In genomic region chr2:120680136-120680761, GRCh38 we compare ENCODE assay signal across 8 cellular contexts. TPM values are rescaled to one million over a fixed set of nuclear protein-coding genes. Genes with fewer than 3 reads are reported as not detected.
DNase-seq lines count a peak whose midpoint lies in the region; ATAC-seq and TF ChIP-seq lines count a peak whose summit lies in the region.

No MANE protein-coding gene starts in this region.

- H3K4me3 ChIP-seq in Loucy (ENCODE audit: low read length, poor library complexity, severe bottlenecking), result no peak overlapping the region
- no peak overlapping the region for H3K4me3 ChIP-seq in SJCRH30
- H3K4me3 ChIP-seq in parathyroid adenoma (ENCODE audit: low read depth, low read length), result no peak overlapping the region
- H3K4me3 ChIP-seq in tibial artery, result no peak overlapping the region

- no peak overlapping the region for H3K27ac ChIP-seq in C4-2B
- H3K27ac ChIP-seq in SJCRH30, result no peak overlapping the region
- no peak overlapping the region for H3K27ac ChIP-seq in parathyroid adenoma
- no peak overlapping the region for H3K27ac ChIP-seq in tibial artery

- H3K4me2 ChIP-seq in Loucy (ENCODE audit: low read depth, low read length, poor library complexity, severe bottlenecking), result peak overlapping the region; percentile 36
- H3K4me2 ChIP-seq in parathyroid adenoma (ENCODE audit: low read length), result no peak overlapping the region

- H3K27me3 ChIP-seq in Loucy (ENCODE audit: insufficient read depth, low read length, poor library complexity, severe bottlenecking) (no peaks in the 10 kb centered on the region), SJCRH30 (no peaks in the 10 kb centered on the region), parathyroid adenoma (ENCODE audit: control insufficient read depth, insufficient read depth, low read length) (no peaks in the 10 kb centered on the region), tibial artery (peaks cover 0 to 59% of the 10 kb centered on the region in 2 donors)

- H4K20me1 ChIP-seq in Loucy (ENCODE audit: insufficient read depth, low read length, poor library complexity, severe bottlenecking), result no peaks in the 10 kb centered on the region

- H2AFZ ChIP-seq in Loucy (ENCODE audit: low read length) (peak overlapping the region; percentile 72; the same call in 1 of the 2 replicates), parathyroid adenoma (peak overlapping the region; percentile 41)

- intact Hi-C loops in tibial artery (cut with DNase I; ENCODE audit: low total_unique reads), result loop anchor here (1.0 kb wide), 1 partner anchor 338 kb away; no protein-coding TSS in a partner anchor

- DNase-seq in SJCRH30 (peak; percentile 74 to 93), germinal center (ENCODE audit: low spot score) (peak; percentile 41), tibial artery (peak; percentile 80 to 84)
- DNase-seq in activated effector memory CD4-positive, alpha-beta T cell treated with anti-CD3 and anti-CD28 coated beads, Interleukin-2, amount 50 U/mL, for 16 hours, result peak; percentile 89

- peak; percentile 57 for ATAC-seq in GM19468 (IDR thresholded peaks at IDR 0.05; ENCODE audit: extremely low read depth, unreplicated experiment)

- H3K36me3 ChIP-seq in Loucy (ENCODE audit: insufficient read depth, low read length) (no peaks in the 10 kb centered on the region), SJCRH30 (no peaks in the 10 kb centered on the region), parathyroid adenoma (ENCODE audit: control insufficient read depth, insufficient read depth, low read length) (no peaks in the 10 kb centered on the region), tibial artery (no peaks in the 10 kb centered on the region)

- H3K79me2 ChIP-seq in Loucy (ENCODE audit: insufficient read depth, low read length) (no peaks in the 10 kb centered on the region), parathyroid adenoma (no peaks in the 10 kb centered on the region)

- H3K9ac ChIP-seq in Loucy (ENCODE audit: low read depth, low read length, poor library complexity, severe bottlenecking) (no peak overlapping the region), parathyroid adenoma (no peak overlapping the region)

- TF ChIP-seq CTCF in C4-2B (conservative IDR thresholded peaks at IDR 0.05) (peak; percentile 61), Loucy (conservative IDR thresholded peaks at IDR 0.05; ENCODE audit: low read length) (peak; percentile 66), parathyroid adenoma (IDR thresholded peaks at IDR 0.05) (peak; percentile 52), tibial artery (IDR thresholded peaks at IDR 0.05) (peak; percentile 45 to 88)

- no peaks in the 10 kb centered on the region for H3F3A ChIP-seq in Loucy (ENCODE audit: low read depth)

- H3K9me2 ChIP-seq in Loucy (replicated peaks; ENCODE audit: low read depth, low read length), result no peaks in the 10 kb centered on the region

- H3K9me3 ChIP-seq in Loucy (ENCODE audit: insufficient read depth, low read depth, low read length), result no peaks in the 10 kb centered on the region
- no peaks in the 10 kb centered on the region for H3K9me3 ChIP-seq in SJCRH30 (replicated peaks)
- no peaks in the 10 kb centered on the region for H3K9me3 ChIP-seq in parathyroid adenoma (ENCODE audit: control insufficient read depth, low read length)
- H3K9me3 ChIP-seq in tibial artery, result no peaks in the 10 kb centered on the region

- no peaks in the 10 kb centered on the region for H3K4me1 ChIP-seq in Loucy (ENCODE audit: insufficient read depth, low read length, poor library complexity, severe bottlenecking)
- peaks cover 11% of the 10 kb centered on the region; the same call in 1 of the 2 replicates for H3K4me1 ChIP-seq in SJCRH30
- H3K4me1 ChIP-seq in parathyroid adenoma, result no peaks in the 10 kb centered on the region
- peaks cover 0 to 13% (median 5%) of the 10 kb centered on the region in 4 donors for H3K4me1 ChIP-seq in tibial artery

RNA-seq across cellular contexts. Expression of gene GLI2, which starts 55.4 kb away (rescaled TPM):
- 13.0 and 18.4 TPM in 2 replicates for total RNA-seq in SJCRH30 (2014; rRNA removed; shearing (Covaris generic))
